In the genomic region with DNA sequence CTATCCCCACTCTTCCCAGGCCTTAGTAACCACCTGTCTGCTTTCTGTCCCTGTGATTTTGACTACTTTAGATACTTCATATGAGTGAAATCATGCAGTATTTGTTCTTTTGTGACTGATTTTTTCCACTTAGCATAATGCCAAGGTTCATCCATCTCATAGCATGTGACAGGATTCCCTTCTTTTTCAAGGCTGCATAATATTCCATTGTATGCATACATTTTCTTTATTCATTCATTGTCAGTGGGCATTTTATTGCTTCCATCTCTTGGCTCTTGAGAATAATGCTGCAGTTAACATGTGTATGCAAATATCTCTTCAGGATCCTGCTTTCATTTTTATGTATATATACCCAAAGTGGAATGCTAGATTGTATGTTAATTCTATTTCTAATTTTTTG, we compare ENCODE assay signal across 25 cellular contexts.
"Had no signal": no experiment of that assay in that cellular context is flagged by ENCODE, and none has a peak within 500 bp of the region (broad histone marks: within the 10 kb centered on the region; RNA-seq: fewer than 3 reads in every experiment).

No MANE protein-coding gene starts in this region.

- FAIRE-seq: small intestine, urothelium cell line had no signal

- H3K27me3 ChIP-seq: neural progenitor cell, ovary, right lobe of liver, sigmoid colon, stomach, thyroid gland, tibial nerve, upper lobe of left lung, vagina had no signal

- DNase-seq: occipital lobe; ovary; posterior cingulate gyrus; psoas muscle; right cardiac atrium; right lobe of liver; sigmoid colon; small intestine; stimulated activated CD4-positive, alpha-beta T cell treated with anti-CD3 and anti-CD28 coated beads, Interleukin-15, amount 100 ng/mL, for 24 hours; stimulated activated CD4-positive, alpha-beta T cell treated with anti-CD3 and anti-CD28 coated beads, Interleukin-2, amount 100 ng/mL, for 24 hours; stimulated activated CD4-positive, alpha-beta T cell treated with anti-CD3 and anti-CD28 coated beads, Interleukin-2, amount 100 ng/mL, for 48 hours; stimulated activated CD4-positive, alpha-beta T cell treated with anti-CD3 and anti-CD28 coated beads, Interleukin-4, amount 100 ng/mL, for 24 hours; stimulated activated naive B cell treated with anti-CD40 and anti-IgM and Interleukin-4, amounts not matched to agents 10 μg/mL and 1 μg/mL and 100 μg/mL, for 72 hours; stimulated activated naive CD4-positive, alpha-beta T cell treated with Interleukin-2 at 50 U/mL for 16 hours; stomach; thyroid gland; trophoblast cell; upper lobe of left lung had no signal

- H3K36me3 ChIP-seq: neural progenitor cell, ovary, vagina had no signal

- H3K9me3 ChIP-seq: ovary, psoas muscle, right lobe of liver, sigmoid colon, thoracic aorta, thyroid gland, tibial nerve, upper lobe of left lung, vagina had no signal

- H3K27ac ChIP-seq: neural progenitor cell, ovary, parathyroid adenoma, psoas muscle, right lobe of liver, sigmoid colon, stomach, thoracic aorta, thyroid gland, tibial nerve, upper lobe of left lung, vagina had no signal

- H3K4me2 ChIP-seq: neural progenitor cell had no signal

- H3K4me3 ChIP-seq: neural progenitor cell, ovary, psoas muscle, right lobe of liver, sigmoid colon, stomach, thoracic aorta, thyroid gland, tibial nerve, upper lobe of left lung, vagina had no signal

- ATAC-seq: psoas muscle; right cardiac atrium; right lobe of liver; stimulated activated effector memory CD8-positive, alpha-beta T cell treated with anti-CD3 and anti-CD28 coated beads, Interleukin-12 subunit alpha, Interleukin-12 subunit beta, amount 100 ng/mL, for 72 hours; stimulated activated naive B cell treated with anti-CD40 and anti-IgM and Interleukin-4, amounts not matched to agents 10 μg/mL and 1 μg/mL and 100 μg/mL, for 72 hours had no signal

- H3K4me1 ChIP-seq: neural progenitor cell, parathyroid adenoma, psoas muscle, right lobe of liver, sigmoid colon, stomach, thyroid gland, tibial nerve, upper lobe of left lung, vagina had no signal

- H3K79me2 ChIP-seq: parathyroid adenoma had no signal

- H3K9ac ChIP-seq: neural progenitor cell, parathyroid adenoma had no signal

- H2AFZ ChIP-seq: neural progenitor cell, parathyroid adenoma had no signal
